ENCODE assay signal across 8 cellular contexts in genomic region chr1:206797534-206798383, GRCh38. TPM values are rescaled to one million over a fixed set of nuclear protein-coding genes. Genes with fewer than 3 reads are reported as not detected.
DNase-seq lines count a peak whose midpoint lies in the region; ATAC-seq and TF ChIP-seq lines count a peak whose summit lies in the region.

No MANE protein-coding gene starts in this region.

- CTCF ChIA-PET in Calu3 (lab: Charles Lee), result interaction anchor here (0.6 to 0.8 kb wide), 3 partner anchors 22 to 115 kb away, joined by 3 to 5 read pairs (median 3); no protein-coding TSS in a partner anchor
- CTCF ChIA-PET in activated CD8-positive, alpha-beta T cell treated with anti-CD3 and anti-CD28 coated beads, Interleukin-2, amount 10 ng/mL, durations not matched to agents 7 days and 5 days (lab: Charles Lee), result interaction anchor here (0.6 to 15.2 kb wide), 17 partner anchors 9 to 999 kb away, joined by 3 to 724 read pairs (median 6); partner anchors contain the start of gene IL19

- no TSS peak for BruUV-seq in Calu3 (replicated peaks; lab: Mats Ljungman, UMichigan)

- no peak overlapping the region for H3K27ac Mint-ChIP-seq in Calu3 (ENCODE audit: unreplicated experiment)
- no peak overlapping the region for H3K27ac Mint-ChIP-seq in activated CD8-positive, alpha-beta T cell treated with anti-CD3 and anti-CD28 coated beads, Interleukin-2, amount 10 ng/mL, durations not matched to agents 7 days and 5 days

- no peaks in the 10 kb centered on the region for H3K4me1 Mint-ChIP-seq in Calu3 (ENCODE audit: low read depth, unreplicated experiment)
- H3K4me1 Mint-ChIP-seq in activated CD8-positive, alpha-beta T cell treated with anti-CD3 and anti-CD28 coated beads, Interleukin-2, amount 10 ng/mL, durations not matched to agents 7 days and 5 days (ENCODE audit: low read depth), result peaks cover 51% of the 10 kb centered on the region

- DNase-seq in Calu3 (peak; percentile 31), HT1080 (ENCODE audit: low read depth) (peak; percentile 15), lung microvascular endothelial cell (ENCODE audit: low read depth in 2 of 2) (peak; percentile 25 to 31), SW480 (ENCODE audit: low spot score) (no peak), UCSD-AML1 (lab: John Stamatoyannopoulos, UW; ENCODE audit: unreplicated experiment) (no peak)
- peak; percentile 45 for DNase-seq in activated CD8-positive, alpha-beta T cell treated with anti-CD3 and anti-CD28 coated beads, Interleukin-2, amount 10 ng/mL, durations not matched to agents 7 days and 5 days
- no peak for DNase-seq in activated CD4-positive, CD25-positive, alpha-beta regulatory T cell treated with anti-CD3 and anti-CD28 coated beads, Interleukin-2, amount 50 U/mL, for 72 hours

- intact Hi-C loops in Calu3 (cut with micrococcal nuclease; ENCODE audit: unreplicated experiment), result no loop called here

- peaks cover 83% of the 10 kb centered on the region for H3K27me3 Mint-ChIP-seq in Calu3 (ENCODE audit: unreplicated experiment)
- peaks cover 34% of the 10 kb centered on the region for H3K27me3 Mint-ChIP-seq in activated CD8-positive, alpha-beta T cell treated with anti-CD3 and anti-CD28 coated beads, Interleukin-2, amount 10 ng/mL, durations not matched to agents 7 days and 5 days (ENCODE audit: low read depth)

- H3K9me3 Mint-ChIP-seq in Calu3 (ENCODE audit: low read depth, unreplicated experiment), result no peaks in the 10 kb centered on the region
- no peaks in the 10 kb centered on the region for H3K9me3 Mint-ChIP-seq in activated CD8-positive, alpha-beta T cell treated with anti-CD3 and anti-CD28 coated beads, Interleukin-2, amount 10 ng/mL, durations not matched to agents 7 days and 5 days (ENCODE audit: insufficient read depth)

- H3K36me3 Mint-ChIP-seq in Calu3 (ENCODE audit: insufficient read depth, unreplicated experiment), result no peaks in the 10 kb centered on the region
- peaks cover 5% of the 10 kb centered on the region for H3K36me3 Mint-ChIP-seq in activated CD8-positive, alpha-beta T cell treated with anti-CD3 and anti-CD28 coated beads, Interleukin-2, amount 10 ng/mL, durations not matched to agents 7 days and 5 days (ENCODE audit: low read depth)

- peak; percentile 58 for TF ChIP-seq CTCF in Calu3 (IDR thresholded peaks at IDR 0.05; ENCODE audit: unreplicated experiment)

- H3K4me3 Mint-ChIP-seq in Calu3 (ENCODE audit: low read depth, unreplicated experiment), result no peak overlapping the region
- H3K4me3 Mint-ChIP-seq in activated CD8-positive, alpha-beta T cell treated with anti-CD3 and anti-CD28 coated beads, Interleukin-2, amount 10 ng/mL, durations not matched to agents 7 days and 5 days, result no peak overlapping the region

- POLR2A ChIA-PET in activated CD8-positive, alpha-beta T cell treated with anti-CD3 and anti-CD28 coated beads, Interleukin-2, amount 10 ng/mL, durations not matched to agents 7 days and 5 days (lab: Charles Lee), result no interaction called here

- ATAC-seq in activated CD8-positive, alpha-beta T cell treated with anti-CD3 and anti-CD28 coated beads, Interleukin-2, amount 10 ng/mL, durations not matched to agents 7 days and 5 days, result no peak
- no peak for ATAC-seq in HG02623 (IDR thresholded peaks at IDR 0.05; ENCODE audit: unreplicated experiment)

RNA-seq across cellular contexts. Expression of gene IL10, which starts 25.5 kb away (rescaled TPM):
- total RNA-seq in Calu3 (2022) (not detected in 2 replicates), lung microvascular endothelial cell (not detected in 2 replicates)
- not detected in 2 replicates for total RNA-seq in HT1080 (2014; rRNA removed; shearing (Covaris generic))
- not detected in 2 replicates for polyA plus RNA-seq in HT1080 (2015; cell fraction: cytosol; rRNA removed)
- not detected in 2 replicates for polyA plus RNA-seq in HT1080 (2015; cell fraction: nucleus; rRNA removed)
- total RNA-seq in activated CD8-positive, alpha-beta T cell treated with anti-CD3 and anti-CD28 coated beads, Interleukin-2, amount 10 ng/mL, durations not matched to agents 7 days and 5 days, result under 1 TPM in 1 of 2 experiments, not detected in 1; 0.32 TPM

RNA-seq across cellular contexts. Expression of gene IL19, which starts 27.2 kb away (rescaled TPM):
- total RNA-seq in Calu3 (2022) (not detected in 2 replicates), lung microvascular endothelial cell (not detected in 2 replicates)
- 0.57 TPM in 1 of 2 replicates, not detected in the other for total RNA-seq in HT1080 (2014; rRNA removed; shearing (Covaris generic))
- not detected in 2 replicates for polyA plus RNA-seq in HT1080 (2015; cell fraction: cytosol; rRNA removed)
- not detected in 2 replicates for polyA plus RNA-seq in HT1080 (2015; cell fraction: nucleus; rRNA removed)
- not detected for total RNA-seq in activated CD8-positive, alpha-beta T cell treated with anti-CD3 and anti-CD28 coated beads, Interleukin-2, amount 10 ng/mL, durations not matched to agents 7 days and 5 days

Comparison
In these comparisons a context has a peak if more than half of its experiments do, and no peak if none do; other contexts are left out.
1. DNase-seq: peak in Calu3 (single experiment), HT1080 (single experiment), activated CD8-positive, alpha-beta T cell treated with anti-CD3 and anti-CD28 coated beads, Interleukin-2, amount 10 ng/mL, durations not matched to agents 7 days and 5 days (single experiment) and lung microvascular endothelial cell (2 of 2); none in SW480 (single experiment), activated CD4-positive, CD25-positive, alpha-beta regulatory T cell treated with anti-CD3 and anti-CD28 coated beads, Interleukin-2, amount 50 U/mL, for 72 hours (single experiment) and UCSD-AML1 (single experiment).